1 cellular context compared by ENCODE assay signal in the genomic region with DNA sequence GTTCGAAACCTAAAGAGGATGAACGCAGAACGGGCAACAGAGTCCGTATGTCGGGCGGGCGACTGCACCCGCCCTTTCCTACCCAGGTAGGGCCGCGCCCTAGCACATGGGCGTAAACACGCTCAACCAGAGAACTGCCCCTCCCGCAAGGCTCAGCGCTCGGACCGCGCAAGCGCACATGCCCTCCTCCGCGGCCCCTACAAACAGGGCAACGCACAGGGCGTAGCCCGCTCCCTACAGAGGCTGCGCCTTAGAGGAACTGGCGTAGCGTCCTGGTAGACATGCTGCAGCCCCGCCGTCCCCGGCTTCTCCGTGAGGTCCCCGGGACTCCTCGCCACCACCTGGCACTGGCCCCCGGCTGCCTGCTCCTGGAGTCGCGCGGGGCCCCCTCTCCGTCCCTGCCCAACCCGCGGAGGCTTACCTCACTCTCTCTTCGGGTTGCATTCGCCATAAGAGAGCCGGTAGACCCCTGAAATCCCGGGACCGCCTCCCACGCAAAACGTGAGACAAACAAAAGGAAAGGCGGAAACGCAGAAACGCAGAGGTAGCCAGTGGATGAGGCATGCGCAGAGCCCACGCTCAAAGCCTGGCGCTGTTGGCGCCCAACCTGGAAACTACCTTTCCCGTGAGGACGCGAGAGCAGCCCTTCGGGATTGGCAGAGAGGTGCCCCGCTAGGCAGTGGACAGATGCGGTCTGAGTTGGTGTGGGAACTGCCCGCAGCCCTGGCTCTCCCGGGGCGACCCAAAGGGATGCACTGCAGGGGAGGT.
TF ChIP-seq lines count a peak whose summit lies in the region.

A gene (minus strand): TSS at position 518 of the 768 bp plus-strand sequence. CDS start 1,642 bp downstream, outside the sequence.

TF ChIP-seq in WTC11, 78 proteins besides CTCF, POLR2A, EP300 and RAD21 (continued from another document and continues in another):
- TF ChIP-seq, protein P1, sequence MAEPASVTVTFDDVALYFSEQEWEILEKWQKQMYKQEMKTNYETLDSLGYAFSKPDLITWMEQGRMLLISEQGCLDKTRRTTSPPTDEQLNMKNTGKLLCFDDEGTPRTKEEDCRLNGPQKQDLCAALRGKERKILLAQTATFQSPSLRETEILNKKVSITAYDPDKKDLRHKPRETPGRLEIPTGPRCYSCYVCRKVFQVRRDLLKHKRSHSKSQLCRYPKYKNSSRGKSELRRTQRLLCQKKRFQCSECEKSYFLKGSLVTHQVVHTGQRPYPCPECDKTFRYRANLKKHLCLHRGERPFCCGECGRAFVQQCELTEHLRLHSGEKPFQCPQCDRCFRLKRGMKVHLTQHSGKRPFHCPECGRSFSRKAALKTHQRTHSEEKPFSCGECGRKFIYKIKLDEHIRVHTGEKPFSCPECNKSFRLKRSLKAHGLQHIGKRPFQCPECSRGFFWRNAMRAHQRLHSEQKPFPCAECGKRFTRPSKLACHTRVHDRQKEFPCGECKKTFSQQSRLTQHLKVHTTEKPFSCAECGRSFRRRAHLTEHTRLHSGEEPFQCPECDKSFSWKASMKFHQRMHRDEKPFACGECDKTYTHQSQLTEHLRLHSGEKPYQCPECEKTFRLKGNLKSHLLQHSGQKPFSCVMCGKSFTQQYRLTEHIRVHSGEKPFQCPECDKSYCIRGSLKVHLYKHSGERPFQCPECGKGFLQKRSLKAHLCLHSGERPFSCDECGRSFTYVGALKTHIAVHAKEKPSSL (CRISPR knock-in tag; conservative IDR thresholded peaks at IDR 0.05) = no peak
- TF ChIP-seq EMX1 (CRISPR knock-in tag; IDR thresholded peaks at IDR 0.05) (no peak), ZNF423 (CRISPR knock-in tag; IDR thresholded peaks at IDR 0.05) (no peak), CBFB (CRISPR knock-in tag; IDR thresholded peaks at IDR 0.05; ENCODE audit: low read depth) (no peak), IRF2 (CRISPR knock-in tag; IDR thresholded peaks at IDR 0.05; ENCODE audit: borderline replicate concordance, low read depth) (no peak), FOXP1 (CRISPR knock-in tag; IDR thresholded peaks at IDR 0.05; ENCODE audit: borderline replicate concordance) (peak; percentile 40; the same call in 1 of the 2 replicates), CREB1 (CRISPR knock-in tag; IDR thresholded peaks at IDR 0.05) (no peak), SMAD4 (CRISPR knock-in tag; IDR thresholded peaks at IDR 0.05) (no peak), SP1 (CRISPR knock-in tag; conservative IDR thresholded peaks at IDR 0.05) (no peak; the same call in 1 of the 2 replicates), ZNF416 (CRISPR knock-in tag; IDR thresholded peaks at IDR 0.05) (no peak), MYBL2 (CRISPR knock-in tag; IDR thresholded peaks at IDR 0.05) (no peak), NR1H2 (CRISPR knock-in tag; IDR thresholded peaks at IDR 0.05) (0 out of 2 replicates have a peak, but pooled peaks have one; percentile 48), PRRX2 (CRISPR knock-in tag; IDR thresholded peaks at IDR 0.05) (no peak), NFE2L1 (CRISPR knock-in tag; IDR thresholded peaks at IDR 0.05) (0 out of 2 replicates have a peak, but pooled peaks have one; percentile 13), GRHL2 (CRISPR knock-in tag; IDR thresholded peaks at IDR 0.05; ENCODE audit: insufficient replicate concordance, severe bottlenecking) (no peak), ZBTB21 (CRISPR knock-in tag; IDR thresholded peaks at IDR 0.05; ENCODE audit: borderline replicate concordance) (no peak), NR3C1 (CRISPR knock-in tag; conservative IDR thresholded peaks at IDR 0.05; ENCODE audit: low read depth) (no peak), TP53 (CRISPR knock-in tag; IDR thresholded peaks at IDR 0.05) (no peak), TEAD1 (CRISPR knock-in tag; IDR thresholded peaks at IDR 0.05) (no peak)
- TF ChIP-seq, protein P2, sequence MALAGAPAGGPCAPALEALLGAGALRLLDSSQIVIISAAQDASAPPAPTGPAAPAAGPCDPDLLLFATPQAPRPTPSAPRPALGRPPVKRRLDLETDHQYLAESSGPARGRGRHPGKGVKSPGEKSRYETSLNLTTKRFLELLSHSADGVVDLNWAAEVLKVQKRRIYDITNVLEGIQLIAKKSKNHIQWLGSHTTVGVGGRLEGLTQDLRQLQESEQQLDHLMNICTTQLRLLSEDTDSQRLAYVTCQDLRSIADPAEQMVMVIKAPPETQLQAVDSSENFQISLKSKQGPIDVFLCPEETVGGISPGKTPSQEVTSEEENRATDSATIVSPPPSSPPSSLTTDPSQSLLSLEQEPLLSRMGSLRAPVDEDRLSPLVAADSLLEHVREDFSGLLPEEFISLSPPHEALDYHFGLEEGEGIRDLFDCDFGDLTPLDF (CRISPR knock-in tag; IDR thresholded peaks at IDR 0.05) = no peak
- TF ChIP-seq, protein P3, sequence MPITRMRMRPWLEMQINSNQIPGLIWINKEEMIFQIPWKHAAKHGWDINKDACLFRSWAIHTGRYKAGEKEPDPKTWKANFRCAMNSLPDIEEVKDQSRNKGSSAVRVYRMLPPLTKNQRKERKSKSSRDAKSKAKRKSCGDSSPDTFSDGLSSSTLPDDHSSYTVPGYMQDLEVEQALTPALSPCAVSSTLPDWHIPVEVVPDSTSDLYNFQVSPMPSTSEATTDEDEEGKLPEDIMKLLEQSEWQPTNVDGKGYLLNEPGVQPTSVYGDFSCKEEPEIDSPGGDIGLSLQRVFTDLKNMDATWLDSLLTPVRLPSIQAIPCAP (CRISPR knock-in tag; IDR thresholded peaks at IDR 0.05) = no peak
- TF ChIP-seq, protein P4, sequence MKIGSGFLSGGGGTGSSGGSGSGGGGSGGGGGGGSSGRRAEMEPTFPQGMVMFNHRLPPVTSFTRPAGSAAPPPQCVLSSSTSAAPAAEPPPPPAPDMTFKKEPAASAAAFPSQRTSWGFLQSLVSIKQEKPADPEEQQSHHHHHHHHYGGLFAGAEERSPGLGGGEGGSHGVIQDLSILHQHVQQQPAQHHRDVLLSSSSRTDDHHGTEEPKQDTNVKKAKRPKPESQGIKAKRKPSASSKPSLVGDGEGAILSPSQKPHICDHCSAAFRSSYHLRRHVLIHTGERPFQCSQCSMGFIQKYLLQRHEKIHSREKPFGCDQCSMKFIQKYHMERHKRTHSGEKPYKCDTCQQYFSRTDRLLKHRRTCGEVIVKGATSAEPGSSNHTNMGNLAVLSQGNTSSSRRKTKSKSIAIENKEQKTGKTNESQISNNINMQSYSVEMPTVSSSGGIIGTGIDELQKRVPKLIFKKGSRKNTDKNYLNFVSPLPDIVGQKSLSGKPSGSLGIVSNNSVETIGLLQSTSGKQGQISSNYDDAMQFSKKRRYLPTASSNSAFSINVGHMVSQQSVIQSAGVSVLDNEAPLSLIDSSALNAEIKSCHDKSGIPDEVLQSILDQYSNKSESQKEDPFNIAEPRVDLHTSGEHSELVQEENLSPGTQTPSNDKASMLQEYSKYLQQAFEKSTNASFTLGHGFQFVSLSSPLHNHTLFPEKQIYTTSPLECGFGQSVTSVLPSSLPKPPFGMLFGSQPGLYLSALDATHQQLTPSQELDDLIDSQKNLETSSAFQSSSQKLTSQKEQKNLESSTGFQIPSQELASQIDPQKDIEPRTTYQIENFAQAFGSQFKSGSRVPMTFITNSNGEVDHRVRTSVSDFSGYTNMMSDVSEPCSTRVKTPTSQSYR (CRISPR knock-in tag; IDR thresholded peaks at IDR 0.05) = no peak
- TF ChIP-seq, protein P5, sequence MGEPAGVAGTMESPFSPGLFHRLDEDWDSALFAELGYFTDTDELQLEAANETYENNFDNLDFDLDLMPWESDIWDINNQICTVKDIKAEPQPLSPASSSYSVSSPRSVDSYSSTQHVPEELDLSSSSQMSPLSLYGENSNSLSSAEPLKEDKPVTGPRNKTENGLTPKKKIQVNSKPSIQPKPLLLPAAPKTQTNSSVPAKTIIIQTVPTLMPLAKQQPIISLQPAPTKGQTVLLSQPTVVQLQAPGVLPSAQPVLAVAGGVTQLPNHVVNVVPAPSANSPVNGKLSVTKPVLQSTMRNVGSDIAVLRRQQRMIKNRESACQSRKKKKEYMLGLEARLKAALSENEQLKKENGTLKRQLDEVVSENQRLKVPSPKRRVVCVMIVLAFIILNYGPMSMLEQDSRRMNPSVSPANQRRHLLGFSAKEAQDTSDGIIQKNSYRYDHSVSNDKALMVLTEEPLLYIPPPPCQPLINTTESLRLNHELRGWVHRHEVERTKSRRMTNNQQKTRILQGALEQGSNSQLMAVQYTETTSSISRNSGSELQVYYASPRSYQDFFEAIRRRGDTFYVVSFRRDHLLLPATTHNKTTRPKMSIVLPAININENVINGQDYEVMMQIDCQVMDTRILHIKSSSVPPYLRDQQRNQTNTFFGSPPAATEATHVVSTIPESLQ (CRISPR knock-in tag; IDR thresholded peaks at IDR 0.05) = no peak
- TF ChIP-seq, protein P6, sequence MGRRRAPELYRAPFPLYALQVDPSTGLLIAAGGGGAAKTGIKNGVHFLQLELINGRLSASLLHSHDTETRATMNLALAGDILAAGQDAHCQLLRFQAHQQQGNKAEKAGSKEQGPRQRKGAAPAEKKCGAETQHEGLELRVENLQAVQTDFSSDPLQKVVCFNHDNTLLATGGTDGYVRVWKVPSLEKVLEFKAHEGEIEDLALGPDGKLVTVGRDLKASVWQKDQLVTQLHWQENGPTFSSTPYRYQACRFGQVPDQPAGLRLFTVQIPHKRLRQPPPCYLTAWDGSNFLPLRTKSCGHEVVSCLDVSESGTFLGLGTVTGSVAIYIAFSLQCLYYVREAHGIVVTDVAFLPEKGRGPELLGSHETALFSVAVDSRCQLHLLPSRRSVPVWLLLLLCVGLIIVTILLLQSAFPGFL (CRISPR knock-in tag; IDR thresholded peaks at IDR 0.05; ENCODE audit: borderline replicate concordance) = no peak
- TF ChIP-seq, protein P7, sequence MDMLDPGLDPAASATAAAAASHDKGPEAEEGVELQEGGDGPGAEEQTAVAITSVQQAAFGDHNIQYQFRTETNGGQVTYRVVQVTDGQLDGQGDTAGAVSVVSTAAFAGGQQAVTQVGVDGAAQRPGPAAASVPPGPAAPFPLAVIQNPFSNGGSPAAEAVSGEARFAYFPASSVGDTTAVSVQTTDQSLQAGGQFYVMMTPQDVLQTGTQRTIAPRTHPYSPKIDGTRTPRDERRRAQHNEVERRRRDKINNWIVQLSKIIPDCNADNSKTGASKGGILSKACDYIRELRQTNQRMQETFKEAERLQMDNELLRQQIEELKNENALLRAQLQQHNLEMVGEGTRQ (CRISPR knock-in tag; IDR thresholded peaks at IDR 0.05) = no peak
- TF ChIP-seq, protein P8, sequence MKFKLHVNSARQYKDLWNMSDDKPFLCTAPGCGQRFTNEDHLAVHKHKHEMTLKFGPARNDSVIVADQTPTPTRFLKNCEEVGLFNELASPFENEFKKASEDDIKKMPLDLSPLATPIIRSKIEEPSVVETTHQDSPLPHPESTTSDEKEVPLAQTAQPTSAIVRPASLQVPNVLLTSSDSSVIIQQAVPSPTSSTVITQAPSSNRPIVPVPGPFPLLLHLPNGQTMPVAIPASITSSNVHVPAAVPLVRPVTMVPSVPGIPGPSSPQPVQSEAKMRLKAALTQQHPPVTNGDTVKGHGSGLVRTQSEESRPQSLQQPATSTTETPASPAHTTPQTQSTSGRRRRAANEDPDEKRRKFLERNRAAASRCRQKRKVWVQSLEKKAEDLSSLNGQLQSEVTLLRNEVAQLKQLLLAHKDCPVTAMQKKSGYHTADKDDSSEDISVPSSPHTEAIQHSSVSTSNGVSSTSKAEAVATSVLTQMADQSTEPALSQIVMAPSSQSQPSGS (CRISPR knock-in tag; IDR thresholded peaks at IDR 0.05; ENCODE audit: borderline replicate concordance, low read depth) = no peak
- TF ChIP-seq, protein P9, sequence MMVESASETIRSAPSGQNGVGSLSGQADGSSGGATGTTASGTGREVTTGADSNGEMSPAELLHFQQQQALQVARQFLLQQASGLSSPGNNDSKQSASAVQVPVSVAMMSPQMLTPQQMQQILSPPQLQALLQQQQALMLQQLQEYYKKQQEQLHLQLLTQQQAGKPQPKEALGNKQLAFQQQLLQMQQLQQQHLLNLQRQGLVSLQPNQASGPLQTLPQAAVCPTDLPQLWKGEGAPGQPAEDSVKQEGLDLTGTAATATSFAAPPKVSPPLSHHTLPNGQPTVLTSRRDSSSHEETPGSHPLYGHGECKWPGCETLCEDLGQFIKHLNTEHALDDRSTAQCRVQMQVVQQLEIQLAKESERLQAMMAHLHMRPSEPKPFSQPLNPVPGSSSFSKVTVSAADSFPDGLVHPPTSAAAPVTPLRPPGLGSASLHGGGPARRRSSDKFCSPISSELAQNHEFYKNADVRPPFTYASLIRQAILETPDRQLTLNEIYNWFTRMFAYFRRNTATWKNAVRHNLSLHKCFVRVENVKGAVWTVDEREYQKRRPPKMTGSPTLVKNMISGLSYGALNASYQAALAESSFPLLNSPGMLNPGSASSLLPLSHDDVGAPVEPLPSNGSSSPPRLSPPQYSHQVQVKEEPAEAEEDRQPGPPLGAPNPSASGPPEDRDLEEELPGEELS (CRISPR knock-in tag; IDR thresholded peaks at IDR 0.05) = peak; percentile 89
- TF ChIP-seq, protein P10, sequence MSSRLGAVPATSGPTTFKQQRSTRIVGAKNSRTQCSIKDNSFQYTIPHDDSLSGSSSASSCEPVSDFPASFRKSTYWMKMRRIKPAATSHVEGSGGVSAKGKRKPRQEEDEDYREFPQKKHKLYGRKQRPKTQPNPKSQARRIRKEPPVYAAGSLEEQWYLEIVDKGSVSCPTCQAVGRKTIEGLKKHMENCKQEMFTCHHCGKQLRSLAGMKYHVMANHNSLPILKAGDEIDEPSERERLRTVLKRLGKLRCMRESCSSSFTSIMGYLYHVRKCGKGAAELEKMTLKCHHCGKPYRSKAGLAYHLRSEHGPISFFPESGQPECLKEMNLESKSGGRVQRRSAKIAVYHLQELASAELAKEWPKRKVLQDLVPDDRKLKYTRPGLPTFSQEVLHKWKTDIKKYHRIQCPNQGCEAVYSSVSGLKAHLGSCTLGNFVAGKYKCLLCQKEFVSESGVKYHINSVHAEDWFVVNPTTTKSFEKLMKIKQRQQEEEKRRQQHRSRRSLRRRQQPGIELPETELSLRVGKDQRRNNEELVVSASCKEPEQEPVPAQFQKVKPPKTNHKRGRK (CRISPR knock-in tag; IDR thresholded peaks at IDR 0.05; ENCODE audit: borderline replicate concordance) = no peak
- TF ChIP-seq, protein P11, sequence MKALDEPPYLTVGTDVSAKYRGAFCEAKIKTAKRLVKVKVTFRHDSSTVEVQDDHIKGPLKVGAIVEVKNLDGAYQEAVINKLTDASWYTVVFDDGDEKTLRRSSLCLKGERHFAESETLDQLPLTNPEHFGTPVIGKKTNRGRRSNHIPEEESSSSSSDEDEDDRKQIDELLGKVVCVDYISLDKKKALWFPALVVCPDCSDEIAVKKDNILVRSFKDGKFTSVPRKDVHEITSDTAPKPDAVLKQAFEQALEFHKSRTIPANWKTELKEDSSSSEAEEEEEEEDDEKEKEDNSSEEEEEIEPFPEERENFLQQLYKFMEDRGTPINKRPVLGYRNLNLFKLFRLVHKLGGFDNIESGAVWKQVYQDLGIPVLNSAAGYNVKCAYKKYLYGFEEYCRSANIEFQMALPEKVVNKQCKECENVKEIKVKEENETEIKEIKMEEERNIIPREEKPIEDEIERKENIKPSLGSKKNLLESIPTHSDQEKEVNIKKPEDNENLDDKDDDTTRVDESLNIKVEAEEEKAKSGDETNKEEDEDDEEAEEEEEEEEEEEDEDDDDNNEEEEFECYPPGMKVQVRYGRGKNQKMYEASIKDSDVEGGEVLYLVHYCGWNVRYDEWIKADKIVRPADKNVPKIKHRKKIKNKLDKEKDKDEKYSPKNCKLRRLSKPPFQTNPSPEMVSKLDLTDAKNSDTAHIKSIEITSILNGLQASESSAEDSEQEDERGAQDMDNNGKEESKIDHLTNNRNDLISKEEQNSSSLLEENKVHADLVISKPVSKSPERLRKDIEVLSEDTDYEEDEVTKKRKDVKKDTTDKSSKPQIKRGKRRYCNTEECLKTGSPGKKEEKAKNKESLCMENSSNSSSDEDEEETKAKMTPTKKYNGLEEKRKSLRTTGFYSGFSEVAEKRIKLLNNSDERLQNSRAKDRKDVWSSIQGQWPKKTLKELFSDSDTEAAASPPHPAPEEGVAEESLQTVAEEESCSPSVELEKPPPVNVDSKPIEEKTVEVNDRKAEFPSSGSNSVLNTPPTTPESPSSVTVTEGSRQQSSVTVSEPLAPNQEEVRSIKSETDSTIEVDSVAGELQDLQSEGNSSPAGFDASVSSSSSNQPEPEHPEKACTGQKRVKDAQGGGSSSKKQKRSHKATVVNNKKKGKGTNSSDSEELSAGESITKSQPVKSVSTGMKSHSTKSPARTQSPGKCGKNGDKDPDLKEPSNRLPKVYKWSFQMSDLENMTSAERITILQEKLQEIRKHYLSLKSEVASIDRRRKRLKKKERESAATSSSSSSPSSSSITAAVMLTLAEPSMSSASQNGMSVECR (CRISPR knock-in tag; IDR thresholded peaks at IDR 0.05; ENCODE audit: borderline replicate concordance) = no peak
